17 cellular contexts compared by ENCODE assay signal in the genomic region with DNA sequence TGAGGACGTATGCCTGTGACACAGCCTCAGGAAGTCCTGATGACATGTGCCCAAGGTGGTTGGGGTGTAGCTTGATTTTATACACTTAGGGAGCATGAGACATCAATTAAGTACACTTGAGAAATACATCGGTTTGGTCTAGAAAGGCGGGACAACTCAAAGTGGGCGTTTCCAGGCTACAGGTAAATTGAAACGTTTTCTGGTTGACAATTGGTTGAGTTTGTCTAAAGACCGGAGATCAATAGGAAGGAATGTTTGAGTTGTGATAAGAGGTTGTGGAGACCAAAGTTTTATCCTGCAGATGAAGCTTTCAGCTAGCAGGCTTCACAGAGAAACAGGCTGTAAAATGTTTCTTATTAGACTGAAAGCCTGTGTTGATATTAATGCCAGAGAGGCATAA. TPM values are rescaled to one million over a fixed set of nuclear protein-coding genes. Genes with fewer than 3 reads are reported as not detected.
DNase-seq lines count a peak whose midpoint lies in the region; ATAC-seq, FAIRE-seq and TF ChIP-seq lines count a peak whose summit lies in the region.
"Had no signal": no experiment of that assay in that cellular context is flagged by ENCODE, and none has a peak within 500 bp of the region (broad histone marks: within the 10 kb centered on the region; RNA-seq: fewer than 3 reads in every experiment).

No MANE protein-coding gene starts in this region.

- peaks cover 14 to 26% of the 10 kb centered on the region in 2 donors for H3K36me3 Mint-ChIP-seq in activated T-cell treated with anti-CD3 and anti-CD28 coated beads, Interleukin-2, amount 50 U/mL, for 72 hours (ENCODE audit: insufficient read depth in 2 of 2)
- H3K36me3 Mint-ChIP-seq in activated CD8-positive, alpha-beta T cell treated with anti-CD3 and anti-CD28 coated beads for 36 hours (ENCODE audit: low read depth): peaks cover 44% of the 10 kb centered on the region
- peaks cover 31% of the 10 kb centered on the region for H3K36me3 Mint-ChIP-seq in memory B cell

- no peak overlapping the region for H3K4me3 ChIP-seq in subcutaneous abdominal adipose tissue (ENCODE audit: low read depth in 1 of 5, low read length in 5 of 5)
- H3K4me3 ChIP-seq: A549 had no signal

- peaks cover 91% of the 10 kb centered on the region for H3K4me1 Mint-ChIP-seq in activated T-cell treated with anti-CD3 and anti-CD28 coated beads, Interleukin-2, amount 50 U/mL, for 72 hours (ENCODE audit: low read depth)
- H3K4me1 Mint-ChIP-seq in activated CD8-positive, alpha-beta T cell treated with anti-CD3 and anti-CD28 coated beads for 36 hours (ENCODE audit: low read depth): peaks cover 82% of the 10 kb centered on the region
- H3K4me1 Mint-ChIP-seq in memory B cell: peaks cover 46% of the 10 kb centered on the region

- TF ChIP-seq CTCF in activated CD8-positive, alpha-beta T cell treated with anti-CD3 and anti-CD28 coated beads for 36 hours (IDR thresholded peaks at IDR 0.05): no peak

- peaks cover 0 to 14% (median 7%) of the 10 kb centered on the region in 5 donors for H3K36me3 ChIP-seq in subcutaneous abdominal adipose tissue (ENCODE audit: control insufficient read depth in 5 of 5, insufficient read depth in 5 of 5, low read length in 5 of 5)

- ATAC-seq in activated T-cell treated with anti-CD3 and anti-CD28 coated beads, Interleukin-2, amount 50 U/mL, for 72 hours (replicated peaks in 1 of 2): no peak
- ATAC-seq in activated CD8-positive, alpha-beta T cell treated with anti-CD3 and anti-CD28 coated beads for 36 hours: no peak
- ATAC-seq in memory B cell (ENCODE audit: low read depth) (no peak), GM21619 (IDR thresholded peaks at IDR 0.05; ENCODE audit: unreplicated experiment) (no peak)
- ATAC-seq: A549, PC-3 had no signal

- POLR2A ChIA-PET in activated CD8-positive, alpha-beta T cell treated with anti-CD3 and anti-CD28 coated beads for 36 hours (lab: Charles Lee): interaction anchor here (1.3 to 1.4 kb wide), 2 partner anchors 9 to 10 kb away, joined by 4 to 5 read pairs; no protein-coding TSS in a partner anchor

- no peak for DNase-seq in activated T-cell treated with anti-CD3 and anti-CD28 coated beads, Interleukin-2, amount 50 U/mL, for 72 hours
- DNase-seq in activated T-cell treated with anti-CD3 and anti-CD28 coated beads, Interleukin-2, amount 50 U/mL, for 1 hour: no peak
- DNase-seq in activated CD8-positive, alpha-beta T cell treated with anti-CD3 and anti-CD28 coated beads for 36 hours: no peak
- DNase-seq in memory B cell (ENCODE audit: low spot score in 2 of 2) (no peak), GM12891 (ENCODE audit: insufficient read length, low spot score) (no peak), AG20443 (ENCODE audit: low spot score) (no peak)
- DNase-seq: activated CD4-positive, CD25-positive, alpha-beta regulatory T cell treated with anti-CD3 and anti-CD28 coated beads, Interleukin-2, amount 50 U/mL, for 72 hours; COR-L47; effector CD8-positive, alpha-beta T cell; foreskin melanocyte; NCI-H446 treated with DMSO at 0.1 percent for 48 hours; PC-3; stimulated activated CD4-positive, alpha-beta T cell treated with anti-CD3 and anti-CD28 coated beads, Interleukin-4, amount 100 ng/mL, for 24 hours had no signal

- intact Hi-C loops in activated CD8-positive, alpha-beta T cell treated with anti-CD3 and anti-CD28 coated beads for 36 hours (cut with micrococcal nuclease): no loop called here

- no peaks in the 10 kb centered on the region for H3K27me3 ChIP-seq in subcutaneous abdominal adipose tissue (ENCODE audit: control insufficient read depth in 5 of 5, insufficient read depth in 4 of 5, low read length in 5 of 5)

- CTCF ChIA-PET in activated CD8-positive, alpha-beta T cell treated with anti-CD3 and anti-CD28 coated beads for 36 hours (lab: Charles Lee): interaction anchor here (0.9 to 4.5 kb wide), 6 partner anchors 8 to 88 kb away, joined by 3 to 37 read pairs (median 9); no protein-coding TSS in a partner anchor

- peaks cover 3% of the 10 kb centered on the region in 2 donors for H3K9me3 Mint-ChIP-seq in activated T-cell treated with anti-CD3 and anti-CD28 coated beads, Interleukin-2, amount 50 U/mL, for 72 hours
- H3K9me3 Mint-ChIP-seq in activated CD8-positive, alpha-beta T cell treated with anti-CD3 and anti-CD28 coated beads for 36 hours: peaks cover 11% of the 10 kb centered on the region
- H3K9me3 Mint-ChIP-seq in memory B cell: peaks cover 1% of the 10 kb centered on the region

- H3K27ac ChIP-seq in subcutaneous abdominal adipose tissue (ENCODE audit: low read depth, low read length): peak overlapping the region; percentile 99
- H3K27ac ChIP-seq: A549 had no signal

- peaks cover 22 to 94% (median 73%) of the 10 kb centered on the region in 5 donors for H3K4me1 ChIP-seq in subcutaneous abdominal adipose tissue (ENCODE audit: control insufficient read depth in 5 of 5, insufficient read depth in 5 of 5, low read length in 5 of 5)
- H3K4me1 ChIP-seq: A549 had no signal

- H3K9me3 ChIP-seq in subcutaneous abdominal adipose tissue (ENCODE audit: control insufficient read depth in 5 of 5, low read length in 5 of 5): no peaks in the 10 kb centered on the region

- FAIRE-seq in GM12891 (lab: Jason Lieb, UNC): no peak
- FAIRE-seq: A549 had no signal

- no peak for TF ChIP-seq POLR2A in GM12891 (IDR thresholded peaks at IDR 0.05; ENCODE audit: low read depth, low read length)

- H3K27me3 Mint-ChIP-seq in activated T-cell treated with anti-CD3 and anti-CD28 coated beads, Interleukin-2, amount 50 U/mL, for 72 hours (ENCODE audit: low read depth): no peaks in the 10 kb centered on the region
- no peaks in the 10 kb centered on the region for H3K27me3 Mint-ChIP-seq in activated CD8-positive, alpha-beta T cell treated with anti-CD3 and anti-CD28 coated beads for 36 hours
- no peaks in the 10 kb centered on the region for H3K27me3 Mint-ChIP-seq in memory B cell

- peak overlapping the region; percentile 96 for H3K27ac Mint-ChIP-seq in activated T-cell treated with anti-CD3 and anti-CD28 coated beads, Interleukin-2, amount 50 U/mL, for 72 hours
- peak overlapping the region; percentile 99 for H3K27ac Mint-ChIP-seq in activated CD8-positive, alpha-beta T cell treated with anti-CD3 and anti-CD28 coated beads for 36 hours
- peak overlapping the region; percentile 33 for H3K27ac Mint-ChIP-seq in memory B cell
- H3K27ac Mint-ChIP-seq: activated T-helper 1 cell treated with anti-CD3 and anti-CD28 coated beads, Interleukin-12 subunit alpha, Interleukin-12 subunit beta, Interleukin-2, Interleukin-4 antibody, amounts not matched to agents 30 ng/mL and 10 ng/mL and 1 ng/mL, durations not matched to agents 14 hours and 24 hours and 36 hours had no signal

- peak overlapping the region in 1 of 2 donors; percentile 57 for H3K4me3 Mint-ChIP-seq in activated T-cell treated with anti-CD3 and anti-CD28 coated beads, Interleukin-2, amount 50 U/mL, for 72 hours
- no peak overlapping the region for H3K4me3 Mint-ChIP-seq in activated CD8-positive, alpha-beta T cell treated with anti-CD3 and anti-CD28 coated beads for 36 hours
- no peak overlapping the region for H3K4me3 Mint-ChIP-seq in memory B cell
- H3K4me3 Mint-ChIP-seq: activated T-helper 1 cell treated with anti-CD3 and anti-CD28 coated beads, Interleukin-12 subunit alpha, Interleukin-12 subunit beta, Interleukin-2, Interleukin-4 antibody, amounts not matched to agents 30 ng/mL and 10 ng/mL and 1 ng/mL, durations not matched to agents 14 hours and 24 hours and 36 hours had no signal

- H3K9ac ChIP-seq in subcutaneous abdominal adipose tissue (ENCODE audit: low read length in 5 of 5): no peak overlapping the region

TF ChIP-seq in GM12891, 5 proteins besides CTCF, POLR2A, EP300 and RAD21:
- TF ChIP-seq SPI1 (IDR thresholded peaks at IDR 0.05; ENCODE audit: low read depth, low read length) (no peak), TAF1 (IDR thresholded peaks at IDR 0.05; ENCODE audit: low read depth, low read length) (no peak), POLR2AphosphoS5 (IDR thresholded peaks at IDR 0.05; ENCODE audit: low read depth, low read length) (no peak), POU2F2 (IDR thresholded peaks at IDR 0.05; ENCODE audit: low read depth, low read length) (no peak), PAX5 (IDR thresholded peaks at IDR 0.05; ENCODE audit: insufficient read depth, low read length, severe bottlenecking) (no peak)

RNA-seq across cellular contexts. Expression of a gene that starts 6.8 kb away (rescaled TPM):
- 10 to 100 TPM; 55.6 to 55.7 TPM for total RNA-seq in activated T-cell treated with anti-CD3 and anti-CD28 coated beads, Interleukin-2, amount 50 U/mL, for 72 hours
- 10 to 100 TPM; 44.5 to 46.7 TPM for total RNA-seq in activated CD8-positive, alpha-beta T cell treated with anti-CD3 and anti-CD28 coated beads for 36 hours
- polyA plus RNA-seq in GM12891 (2012; ENCODE audit: low read depth, missing spikeins): 18.0 TPM
- total RNA-seq: PC-3 had no signal
- polyA plus RNA-seq: A549 had no signal

RNA-seq across cellular contexts. Expression of a gene that starts 47.9 kb away (rescaled TPM):
- 1 to 10 TPM in 1 of 2 donors, under 1 TPM in 1; 0.99 to 2.7 TPM for total RNA-seq in activated T-cell treated with anti-CD3 and anti-CD28 coated beads, Interleukin-2, amount 50 U/mL, for 72 hours
- total RNA-seq in activated CD8-positive, alpha-beta T cell treated with anti-CD3 and anti-CD28 coated beads for 36 hours: under 1 TPM; 0.18 TPM
- 0.14 TPM for polyA plus RNA-seq in GM12891 (2012; ENCODE audit: low read depth, missing spikeins)
- polyA plus RNA-seq: A549 had no signal

Comparison
In these comparisons a context has a peak if more than half of its experiments do, and no peak if none do; other contexts are left out.
1. H3K27ac Mint-ChIP-seq: peak in every context shown above with its lines; median percentile 99 in activated CD8-positive, alpha-beta T cell treated with anti-CD3 and anti-CD28 coated beads for 36 hours; 96 in activated T-cell treated with anti-CD3 and anti-CD28 coated beads, Interleukin-2, amount 50 U/mL, for 72 hours; 33 in memory B cell.